ENCODE assay signal across 11 cellular contexts in genomic region chr1:179021873-179022272, GRCh38. TPM values are rescaled to one million over a fixed set of nuclear protein-coding genes. Genes with fewer than 3 reads are reported as not detected.
DNase-seq lines count a peak whose midpoint lies in the region; ATAC-seq, FAIRE-seq and TF ChIP-seq lines count a peak whose summit lies in the region.
"Had no signal": no experiment of that assay in that cellular context is flagged by ENCODE, and none has a peak within 500 bp of the region (broad histone marks: within the 10 kb centered on the region; RNA-seq: fewer than 3 reads in every experiment).

No MANE protein-coding gene starts in this region.

- no peaks in the 10 kb centered on the region for H4K20me1 ChIP-seq in astrocyte (ENCODE audit: insufficient read depth, low read length)

- no peak overlapping the region for H3K27ac Mint-ChIP-seq in astrocyte (ENCODE audit: unreplicated experiment)
- H3K27ac Mint-ChIP-seq: activated naive CD4-positive, alpha-beta T cell treated with anti-CD3 and anti-CD28 coated beads, Interleukin-2, amount 10 ng/mL, durations not matched to agents 7 days and 5 days; T-cell had no signal

- 91% methylated on average over 5 of the region's 6 CpGs for WGBS in mesenchymal stem cell

- peak overlapping the region; percentile 40 for H2AFZ ChIP-seq in astrocyte (ENCODE audit: low read depth, low read length)
- H2AFZ ChIP-seq in mesenchymal stem cell (ENCODE audit: low read depth, low read length) = no peak overlapping the region
- H2AFZ ChIP-seq: hepatocyte had no signal

- H3K36me3 Mint-ChIP-seq in astrocyte (ENCODE audit: low read depth, unreplicated experiment) = no peaks in the 10 kb centered on the region
- H3K36me3 Mint-ChIP-seq: activated naive CD4-positive, alpha-beta T cell treated with anti-CD3 and anti-CD28 coated beads, Interleukin-2, amount 10 ng/mL, durations not matched to agents 7 days and 5 days; T-cell had no signal

- peak overlapping the region in 1 of 2 experiments; percentile 11 for H2BK12ac ChIP-seq in mesenchymal stem cell (ENCODE audit: low read length in 2 of 2)

- no peak overlapping the region for H3K4me3 Mint-ChIP-seq in astrocyte (ENCODE audit: unreplicated experiment)
- H3K4me3 Mint-ChIP-seq: activated naive CD4-positive, alpha-beta T cell treated with anti-CD3 and anti-CD28 coated beads, Interleukin-2, amount 10 ng/mL, durations not matched to agents 7 days and 5 days; T-cell had no signal

- peak overlapping the region; percentile 49 for H3K4me2 ChIP-seq in astrocyte (ENCODE audit: low read length)
- H3K4me2 ChIP-seq in mesenchymal stem cell (ENCODE audit: low read length, poor library complexity, severe bottlenecking) = no peak overlapping the region
- H3K4me2 ChIP-seq: hepatocyte had no signal

- no peak overlapping the region for H4K8ac ChIP-seq in mesenchymal stem cell (ENCODE audit: low read length)

- H3K27ac ChIP-seq in C4-2B = peak overlapping the region; percentile 36
- H3K27ac ChIP-seq in astrocyte (ENCODE audit: low read depth, low read length) = no peak overlapping the region
- no peak overlapping the region for H3K27ac ChIP-seq in mesenchymal stem cell (ENCODE audit: low read length, poor library complexity, severe bottlenecking)
- H3K27ac ChIP-seq: hepatocyte had no signal

- peaks cover 8% of the 10 kb centered on the region for H3K79me2 ChIP-seq in astrocyte (ENCODE audit: insufficient read depth, low read length)

- DNase-seq in NCI-H2227 (lab: John Stamatoyannopoulos, UW; ENCODE audit: unreplicated experiment) = peak; percentile 74
- no peak for DNase-seq in astrocyte (ENCODE audit: low read depth)
- no peak for DNase-seq in mesenchymal stem cell
- no peak for DNase-seq in stimulated activated CD4-positive, alpha-beta T cell treated with anti-CD3 and anti-CD28 coated beads, Interleukin-1b, Interleukin-23, amount 100 ng/mL, for 48 hours
- DNase-seq in NCI-H128 (lab: John Stamatoyannopoulos, UW; ENCODE audit: unreplicated experiment) = no peak
- no peak for DNase-seq in GOT3 (lab: John Stamatoyannopoulos, UW)
- DNase-seq: activated naive CD4-positive, alpha-beta T cell treated with anti-CD3 and anti-CD28 coated beads, Interleukin-2, amount 10 ng/mL, durations not matched to agents 7 days and 5 days; T-cell had no signal

- no peak overlapping the region for H3K18ac ChIP-seq in mesenchymal stem cell (ENCODE audit: low read depth in 1 of 2, low read length in 2 of 2)

- H2AK5ac ChIP-seq in mesenchymal stem cell (ENCODE audit: low read length, severe bottlenecking) = no peak overlapping the region

- peaks cover 3% of the 10 kb centered on the region for H3K27me3 ChIP-seq in astrocyte (ENCODE audit: insufficient read depth, low read length)
- peaks cover 0 to 5% of the 10 kb centered on the region in 2 experiments for H3K27me3 ChIP-seq in mesenchymal stem cell (ENCODE audit: control insufficient read depth in 1 of 2, insufficient read depth in 1 of 2, low read length in 2 of 2)
- H3K27me3 ChIP-seq: hepatocyte had no signal

- no peak for TF ChIP-seq CTCF in C4-2B (conservative IDR thresholded peaks at IDR 0.05)
- no peak for TF ChIP-seq CTCF in astrocyte (IDR thresholded peaks at IDR 0.05; ENCODE audit: insufficient read depth, low read depth, low read length)

- H3K27me3 Mint-ChIP-seq in astrocyte (ENCODE audit: low read depth, unreplicated experiment) = peaks cover 5% of the 10 kb centered on the region

- H3K36me3 ChIP-seq in astrocyte (ENCODE audit: insufficient read depth, low read length) (no peaks in the 10 kb centered on the region), mesenchymal stem cell (ENCODE audit: control insufficient read depth in 1 of 2, insufficient read depth in 2 of 2, low read depth in 1 of 2, low read length in 2 of 2) (no peaks in the 10 kb centered on the region)

- H3K9ac ChIP-seq in astrocyte (ENCODE audit: low read length) = no peak overlapping the region
- H3K9ac ChIP-seq in mesenchymal stem cell (ENCODE audit: low read length) = peak overlapping the region; percentile 63

- no peaks in the 10 kb centered on the region for H3K79me1 ChIP-seq in mesenchymal stem cell (replicated peaks; ENCODE audit: low read length, poor library complexity, severe bottlenecking)

- no peak overlapping the region for H2BK15ac ChIP-seq in mesenchymal stem cell (ENCODE audit: low read depth, poor library complexity, severe bottlenecking)

- H3K9me3 ChIP-seq in astrocyte (ENCODE audit: insufficient read depth, low read depth, low read length) (no peaks in the 10 kb centered on the region), mesenchymal stem cell (ENCODE audit: control insufficient read depth, low read length) (no peaks in the 10 kb centered on the region)

- no peak overlapping the region for H3K14ac ChIP-seq in mesenchymal stem cell (ENCODE audit: low read length in 2 of 2)

- H3K4me1 ChIP-seq in astrocyte (ENCODE audit: insufficient read depth, low read length) (peaks cover 7% of the 10 kb centered on the region), mesenchymal stem cell (ENCODE audit: control insufficient read depth, insufficient read depth, low read depth, low read length) (peaks cover 4% of the 10 kb centered on the region)

- peaks cover 11% of the 10 kb centered on the region for H3K4me1 Mint-ChIP-seq in astrocyte (ENCODE audit: low read depth, unreplicated experiment)

- no peak overlapping the region for H2BK5ac ChIP-seq in mesenchymal stem cell (ENCODE audit: low read depth, low read length, poor library complexity, severe bottlenecking)

- no peak for FAIRE-seq in astrocyte (lab: Jason Lieb, UNC)

- H2BK120ac ChIP-seq in mesenchymal stem cell (ENCODE audit: low read depth, low read length) = no peak overlapping the region

- H3K4me3 ChIP-seq in astrocyte (ENCODE audit: insufficient read depth, low read depth, low read length) (no peak overlapping the region), mesenchymal stem cell (ENCODE audit: insufficient read depth in 1 of 2, low read depth in 1 of 2, low read length in 2 of 2) (peak overlapping the region in 1 of 2 experiments; percentile 64)
- H3K4me3 ChIP-seq: hepatocyte had no signal

- H4K91ac ChIP-seq in mesenchymal stem cell (ENCODE audit: low read length) = no peak overlapping the region

- no peaks in the 10 kb centered on the region for H3K9me3 Mint-ChIP-seq in astrocyte (ENCODE audit: unreplicated experiment)
- H3K9me3 Mint-ChIP-seq: activated naive CD4-positive, alpha-beta T cell treated with anti-CD3 and anti-CD28 coated beads, Interleukin-2, amount 10 ng/mL, durations not matched to agents 7 days and 5 days; T-cell had no signal

- no peak for ATAC-seq in HG02571 (IDR thresholded peaks at IDR 0.05; ENCODE audit: unreplicated experiment)
- ATAC-seq: T-cell had no signal

- H3K23ac ChIP-seq in mesenchymal stem cell (ENCODE audit: low read length in 2 of 2) = no peak overlapping the region

- no peak overlapping the region for H3K4ac ChIP-seq in mesenchymal stem cell (ENCODE audit: low read depth in 1 of 2, low read length in 2 of 2)

RNA-seq across cellular contexts. Expression of gene FAM20B, which starts 3.8 kb away (rescaled TPM):
- total RNA-seq in astrocyte = 34.0 and 39.8 TPM in 2 replicates
- polyA plus RNA-seq in mesenchymal stem cell (2013, experiment 1 of 2) = 19.5 TPM
- 19.9 TPM for polyA plus RNA-seq in mesenchymal stem cell (2013, experiment 2 of 2)

RNA-seq across cellular contexts. Expression of gene TOR3A, which starts 60.0 kb away (rescaled TPM):
- 14.5 and 16.8 TPM in 2 replicates for total RNA-seq in astrocyte
- 15.8 TPM for polyA plus RNA-seq in mesenchymal stem cell (2013, experiment 1 of 2)
- polyA plus RNA-seq in mesenchymal stem cell (2013, experiment 2 of 2) = 15.6 TPM
